9 cellular contexts compared by ENCODE assay signal in genomic region chr1:206705187-206705586, GRCh38. TPM values are rescaled to one million over a fixed set of nuclear protein-coding genes. Genes with fewer than 3 reads are reported as not detected.
DNase-seq lines count a peak whose midpoint lies in the region; ATAC-seq and TF ChIP-seq lines count a peak whose summit lies in the region.
"Had no signal": no experiment of that assay in that cellular context is flagged by ENCODE, and none has a peak within 500 bp of the region (broad histone marks: within the 10 kb centered on the region; RNA-seq: fewer than 3 reads in every experiment).

No MANE protein-coding gene starts in this region.

- peak overlapping the region; percentile 43 to 93 for H3K27ac Mint-ChIP-seq in activated naive CD4-positive, alpha-beta T cell treated with anti-CD3 and anti-CD28 coated beads, Interleukin-2, amount 50 U/mL, for 72 hours
- peak overlapping the region; percentile 50 for H3K27ac Mint-ChIP-seq in type B pancreatic cell

- TF ChIP-seq EP300 in SK-N-SH (IDR thresholded peaks at IDR 0.05; ENCODE audit: borderline replicate concordance in 1 of 2, low read depth in 1 of 2, low read length in 1 of 2) = no peak

- H3K4me3 Mint-ChIP-seq in type B pancreatic cell = peak overlapping the region; percentile 33

- WGBS in SK-N-SH (ENCODE audit: low lambda C conversion rate) = 79% methylated on average over 4 of the region's 4 CpGs

- peaks cover 97% of the 10 kb centered on the region for H3K79me2 ChIP-seq in SK-N-SH (ENCODE audit: insufficient read depth)

- H3K4me2 ChIP-seq in SK-N-SH = 0 out of 2 replicates have a peak overlapping the region, but pooled peaks have one; percentile 17

- POLR2A ChIA-PET in SK-N-SH (lab: Yijun Ruan, JAX) = no interaction called here

- H3K4me3 ChIP-seq in SK-N-SH (ENCODE audit: low read depth in 2 of 2, low read length in 1 of 2) (no peak overlapping the region), right atrium auricular region (no peak overlapping the region)

- H4K20me1 ChIP-seq in SK-N-SH (ENCODE audit: insufficient read depth) = peaks cover 100% of the 10 kb centered on the region

- no peak for TF ChIP-seq RAD21 in SK-N-SH (IDR thresholded peaks at IDR 0.05; ENCODE audit: low read length)

- H3K36me3 ChIP-seq in SK-N-SH (replicated peaks in 1 of 2; ENCODE audit: control insufficient read depth in 1 of 2, insufficient read depth in 2 of 2, low read length in 1 of 2) = no peaks in the 10 kb centered on the region
- no peaks in the 10 kb centered on the region for H3K36me3 ChIP-seq in right atrium auricular region

- H3K4me1 ChIP-seq in SK-N-SH (ENCODE audit: control insufficient read depth in 1 of 2, insufficient read depth in 2 of 2, low read depth in 1 of 2, low read length in 1 of 2) = peaks cover 29 to 33% of the 10 kb centered on the region in 2 experiments; a peak in 2 of 4 replicates
- H3K4me1 ChIP-seq in right atrium auricular region = peaks cover 0 to 92% of the 10 kb centered on the region in 2 donors

- H3K27me3 Mint-ChIP-seq in type B pancreatic cell = no peaks in the 10 kb centered on the region

- no peak overlapping the region for H2AFZ ChIP-seq in SK-N-SH (ENCODE audit: low read depth)

- no peak for TF ChIP-seq CTCF in SK-N-SH (IDR thresholded peaks at IDR 0.05)
- no peak for TF ChIP-seq CTCF in right atrium auricular region (IDR thresholded peaks at IDR 0.05)
- TF ChIP-seq CTCF in type B pancreatic cell (conservative IDR thresholded peaks at IDR 0.05) = no peak

- DNase-seq in activated naive CD4-positive, alpha-beta T cell treated with anti-CD3 and anti-CD28 coated beads, Interleukin-2, amount 50 U/mL, for 72 hours (ENCODE audit: low spot score in 2 of 2) = no peak
- DNase-seq in activated naive CD4-positive, alpha-beta T cell treated with Interleukin-2 at 50 U/mL for 16 hours = no peak
- DNase-seq in SK-N-SH (no peak), right atrium auricular region (ENCODE audit: low spot score) (peak; percentile 73), type B pancreatic cell (ENCODE audit: extremely low spot score, unreplicated experiment) (no peak)
- DNase-seq in stimulated activated naive CD8-positive, alpha-beta T cell treated with anti-CD3 and anti-CD28 coated beads, Interleukin-15, Interleukin-2, amounts not matched to agents 100 U/mL and 50 U/mL, for 24 hours = no peak

- H3K4me1 Mint-ChIP-seq in type B pancreatic cell (ENCODE audit: unreplicated experiment) = peaks cover 62% of the 10 kb centered on the region

- no peaks in the 10 kb centered on the region for H3F3A ChIP-seq in SK-N-SH (replicated peaks; ENCODE audit: insufficient read depth)

- H3K27me3 ChIP-seq in SK-N-SH (ENCODE audit: insufficient read depth) = no peaks in the 10 kb centered on the region
- no peaks in the 10 kb centered on the region for H3K27me3 ChIP-seq in right atrium auricular region

- no peaks in the 10 kb centered on the region for H3K9me3 Mint-ChIP-seq in activated naive CD4-positive, alpha-beta T cell treated with anti-CD3 and anti-CD28 coated beads, Interleukin-2, amount 50 U/mL, for 72 hours
- no peaks in the 10 kb centered on the region for H3K9me3 Mint-ChIP-seq in type B pancreatic cell

- ATAC-seq in activated naive CD4-positive, alpha-beta T cell treated with anti-CD3 and anti-CD28 coated beads, Interleukin-2, amount 50 U/mL, for 72 hours = no peak
- ATAC-seq in HG03196 (IDR thresholded peaks at IDR 0.05; ENCODE audit: unreplicated experiment) (no peak), HG02885 (IDR thresholded peaks at IDR 0.05; ENCODE audit: poor library complexity, unreplicated experiment) (no peak)
- no peak for ATAC-seq in stimulated activated naive CD8-positive, alpha-beta T cell treated with anti-CD3 and anti-CD28 coated beads, Interleukin-15, Interleukin-2, amounts not matched to agents 100 U/mL and 50 U/mL, for 24 hours

- H3K27ac ChIP-seq in SK-N-SH (ENCODE audit: low read depth in 2 of 2, low read length in 1 of 2) = no peak overlapping the region
- peak overlapping the region; percentile 68 to 69 for H3K27ac ChIP-seq in right atrium auricular region
- H3K27ac ChIP-seq: epithelial cell of prostate had no signal

- peaks cover 0 to 9% of the 10 kb centered on the region in 2 donors for H3K36me3 Mint-ChIP-seq in activated naive CD4-positive, alpha-beta T cell treated with anti-CD3 and anti-CD28 coated beads, Interleukin-2, amount 50 U/mL, for 72 hours
- H3K36me3 Mint-ChIP-seq in type B pancreatic cell = no peaks in the 10 kb centered on the region

- H3K9me2 ChIP-seq in SK-N-SH = no peaks in the 10 kb centered on the region

- CTCF ChIA-PET in SK-N-SH (lab: Yijun Ruan, JAX) = interaction anchor here (1.0 to 2.8 kb wide), 4 partner anchors 11 to 210 kb away, joined by 3 to 9 read pairs (median 4); no protein-coding TSS in a partner anchor

- H3K9me3 ChIP-seq in SK-N-SH (no peaks in the 10 kb centered on the region), right atrium auricular region (no peaks in the 10 kb centered on the region)

- H3K9ac ChIP-seq in SK-N-SH = no peak overlapping the region

TF ChIP-seq in SK-N-SH, 30 proteins besides CTCF, POLR2A, EP300 and RAD21:
- TF ChIP-seq RXRA (IDR thresholded peaks at IDR 0.05; ENCODE audit: borderline replicate concordance, low read depth) (no peak), POLR2AphosphoS5 (IDR thresholded peaks at IDR 0.05; ENCODE audit: low read depth, low read length) (no peak), NFIC (IDR thresholded peaks at IDR 0.05; ENCODE audit: borderline replicate concordance) (no peak), CHD2 (IDR thresholded peaks at IDR 0.05; ENCODE audit: low read length, partially characterized antibody) (no peak), SIN3A (IDR thresholded peaks at IDR 0.05; ENCODE audit: borderline replicate concordance, low read depth, low read length) (no peak), MXI1 (IDR thresholded peaks at IDR 0.05; ENCODE audit: low read depth, low read length) (no peak), MAX (IDR thresholded peaks at IDR 0.05; ENCODE audit: low read depth) (no peak), ZBTB33 (IDR thresholded peaks at IDR 0.05; ENCODE audit: borderline replicate concordance, low read depth) (no peak), GABPA (IDR thresholded peaks at IDR 0.05; ENCODE audit: low read depth) (no peak), FOXM1 (IDR thresholded peaks at IDR 0.05; ENCODE audit: low read depth) (no peak), EZH2phosphoT487 (IDR thresholded peaks at IDR 0.05; ENCODE audit: borderline replicate concordance, low read depth) (no peak), REST (IDR thresholded peaks at IDR 0.05; ENCODE audit: low read depth, low read length) (no peak), RFX5 (IDR thresholded peaks at IDR 0.05; ENCODE audit: low read length) (no peak), JUND (IDR thresholded peaks at IDR 0.05) (no peak), YY1 (IDR thresholded peaks at IDR 0.05; ENCODE audit: low read depth) (no peak)

RNA-seq across cellular contexts. Expression of gene MAPKAPK2, which starts 20.5 kb away (rescaled TPM):
- 100 to 1,000 TPM in 1 of 2 donors, 10 to 100 TPM in 1; 69.4 to 116 TPM for total RNA-seq in activated naive CD4-positive, alpha-beta T cell treated with anti-CD3 and anti-CD28 coated beads, Interleukin-2, amount 50 U/mL, for 72 hours
- 45.9 and 46.8 TPM in 2 replicates for polyA plus RNA-seq in SK-N-SH (2012; rRNA removed)
- 34.8 and 47.6 TPM in 2 replicates for polyA plus RNA-seq in SK-N-SH (2012; cell fraction: cytosol; rRNA removed)
- polyA plus RNA-seq in SK-N-SH (2012; cell fraction: nucleus; rRNA removed) = 75.5 and 84.1 TPM in 2 replicates
- total RNA-seq in right atrium auricular region (100 to 1,000 TPM; 136 to 158 TPM), type B pancreatic cell (ENCODE audit: low replicate concordance) (62.3 and 63.1 TPM in 2 replicates)

Comparison
In these comparisons a context has a peak if more than half of its experiments do, and no peak if none do; other contexts are left out.
1. H3K27ac ChIP-seq: peak in right atrium auricular region (2 of 2); none in SK-N-SH (0 of 2).